In the genomic region with DNA sequence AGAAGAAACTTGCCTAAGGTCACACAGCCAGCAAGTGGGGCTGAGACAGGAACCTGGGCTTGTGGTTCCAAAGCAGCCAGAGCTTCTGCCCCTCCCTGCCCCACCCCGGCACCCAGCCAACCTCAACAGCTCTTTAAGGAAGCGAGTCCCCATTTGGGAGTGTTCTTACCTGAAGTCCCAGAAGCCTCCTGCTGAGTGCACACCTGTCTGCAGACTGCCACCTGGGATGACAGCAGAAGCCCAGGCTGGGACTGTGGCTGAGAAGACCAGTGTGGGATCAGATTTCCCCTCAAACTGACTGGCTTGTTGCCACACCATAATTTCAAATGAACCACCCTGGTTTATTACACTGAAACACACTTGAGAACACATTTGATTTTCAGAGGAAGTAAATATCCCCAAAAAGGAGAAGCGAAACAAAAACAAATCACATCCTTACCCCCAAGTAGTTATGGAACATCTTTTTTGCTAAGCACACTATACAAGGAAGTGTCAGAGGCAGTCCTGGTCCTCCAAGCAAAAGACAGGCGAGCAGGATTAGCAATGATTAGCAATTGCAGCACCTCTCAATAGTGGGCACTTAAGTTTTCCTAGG, we compare ENCODE assay signal across 8 cellular contexts. TPM values are rescaled to one million over a fixed set of nuclear protein-coding genes. Genes with fewer than 3 reads are reported as not detected.
DNase-seq lines count a peak whose midpoint lies in the region; ATAC-seq and TF ChIP-seq lines count a peak whose summit lies in the region.

No MANE protein-coding gene starts in this region.

- TF ChIP-seq POLR2A in esophagus muscularis mucosa (IDR thresholded peaks at IDR 0.05; ENCODE audit: low read depth) = no peak

- peak; percentile 60 for DNase-seq in DMS 273 (lab: John Stamatoyannopoulos, UW; ENCODE audit: unreplicated experiment)
- peak; percentile 92 for DNase-seq in NCI-H187 treated with DMSO at 0.1 percent for 48 hours (lab: John Stamatoyannopoulos, UW)
- DNase-seq in epithelial cell of esophagus (ENCODE audit: low read depth) = peak; percentile 34
- no peak for DNase-seq in kidney glomerular epithelial cell (lab: John Stamatoyannopoulos, UW)
- no peak for DNase-seq in esophagus muscularis mucosa (ENCODE audit: extremely low spot score)

- peaks cover 10 to 24% (median 14%) of the 10 kb centered on the region in 4 donors for H3K4me1 ChIP-seq in esophagus muscularis mucosa

- H3K4me3 ChIP-seq in epithelial cell of esophagus (ENCODE audit: low read length) (no peak overlapping the region), esophagus muscularis mucosa (no peak overlapping the region)

- ATAC-seq in GM21529 (IDR thresholded peaks at IDR 0.05; ENCODE audit: unreplicated experiment) = peak; percentile 58
- no peak for ATAC-seq in GM18868 (IDR thresholded peaks at IDR 0.05; ENCODE audit: unreplicated experiment)
- no peak for ATAC-seq in HG03457 (IDR thresholded peaks at IDR 0.05; ENCODE audit: unreplicated experiment)

- WGBS in esophagus muscularis mucosa = 88% methylated on average over 3 of the region's 4 CpGs

- no peak overlapping the region for H3K27ac ChIP-seq in esophagus muscularis mucosa (replicated peaks in 1 of 4)

- intact Hi-C loops in esophagus muscularis mucosa (cut with DNase I) = no loop called here

- no peaks in the 10 kb centered on the region for H3K27me3 ChIP-seq in esophagus muscularis mucosa

- H3K36me3 ChIP-seq in esophagus muscularis mucosa = no peaks in the 10 kb centered on the region

- TF ChIP-seq EP300 in esophagus muscularis mucosa (IDR thresholded peaks at IDR 0.05) = no peak

- TF ChIP-seq CTCF in epithelial cell of esophagus (IDR thresholded peaks at IDR 0.05; ENCODE audit: insufficient read depth, low read depth, low read length, missing control alignments) (no peak), esophagus muscularis mucosa (IDR thresholded peaks at IDR 0.05) (no peak)

- H3K9me3 ChIP-seq in esophagus muscularis mucosa = no peaks in the 10 kb centered on the region

RNA-seq across cellular contexts. Expression of gene RIN3, which starts 6.3 kb away (rescaled TPM):
- 10 to 100 TPM; 10.6 to 20.0 (median 13.1) TPM for total RNA-seq in esophagus muscularis mucosa

Comparison
In these comparisons a context has a peak if more than half of its experiments do, and no peak if none do; other contexts are left out.
1. DNase-seq: peak in DMS 273 (single experiment), NCI-H187 treated with DMSO at 0.1 percent for 48 hours (single experiment) and epithelial cell of esophagus (single experiment); none in kidney glomerular epithelial cell (single experiment) and esophagus muscularis mucosa (single experiment).